ENCODE assay signal across 8 cellular contexts in genomic region chr1:161473363-161473762, GRCh38. TPM values are rescaled to one million over a fixed set of nuclear protein-coding genes. Genes with fewer than 3 reads are reported as not detected.
DNase-seq lines count a peak whose midpoint lies in the region; ATAC-seq and TF ChIP-seq lines count a peak whose summit lies in the region.

No MANE protein-coding gene starts in this region.

- TF ChIP-seq EP300 in esophagus muscularis mucosa (IDR thresholded peaks at IDR 0.05) = no peak

- intact Hi-C loops in naive thymus-derived CD4-positive, alpha-beta T cell (cut with micrococcal nuclease) = no loop called here
- intact Hi-C loops in esophagus muscularis mucosa (cut with DNase I) = no loop called here
- intact Hi-C loops in uterus (cut with DNase I; ENCODE audit: low total_unique reads) = no loop called here

- H3K9me3 Mint-ChIP-seq in naive thymus-derived CD4-positive, alpha-beta T cell = peaks cover 0 to 8% (median 0%) of the 10 kb centered on the region in 11 donors

- TF ChIP-seq CTCF in esophagus muscularis mucosa (IDR thresholded peaks at IDR 0.05) (no peak), uterus (IDR thresholded peaks at IDR 0.05) (no peak)

- DNase-seq in ELF-1 (ENCODE audit: low read depth, low spot score) (peak; percentile 14), MG63 (peak; percentile 42), amniotic epithelial cell (ENCODE audit: low read depth) (peak; percentile 6), NCI-H774 (lab: John Stamatoyannopoulos, UW) (no peak), esophagus muscularis mucosa (ENCODE audit: extremely low spot score) (no peak), uterus (no peak), mesenteric fat pad (ENCODE audit: low spot score) (no peak)
- DNase-seq in naive thymus-derived CD4-positive, alpha-beta T cell = no peak

- no peaks in the 10 kb centered on the region for H3K36me3 ChIP-seq in MG63
- no peaks in the 10 kb centered on the region for H3K36me3 ChIP-seq in naive thymus-derived CD4-positive, alpha-beta T cell (ENCODE audit: control insufficient read depth in 2 of 3, insufficient read depth in 3 of 3, low read length in 3 of 3)
- H3K36me3 ChIP-seq in esophagus muscularis mucosa = no peaks in the 10 kb centered on the region
- H3K36me3 ChIP-seq in uterus = no peaks in the 10 kb centered on the region

- POLR2A ChIA-PET in naive thymus-derived CD4-positive, alpha-beta T cell (lab: Charles Lee) = no interaction called here

- peaks cover 31 to 41% (median 33%) of the 10 kb centered on the region in 5 donors for H3K27me3 Mint-ChIP-seq in naive thymus-derived CD4-positive, alpha-beta T cell

- H3K4me3 ChIP-seq in MG63 = peak overlapping the region; percentile 47
- no peak overlapping the region for H3K4me3 ChIP-seq in naive thymus-derived CD4-positive, alpha-beta T cell (ENCODE audit: low read length)
- no peak overlapping the region for H3K4me3 ChIP-seq in esophagus muscularis mucosa
- H3K4me3 ChIP-seq in uterus = no peak overlapping the region

- H3K9me3 ChIP-seq in MG63 = no peaks in the 10 kb centered on the region
- no peaks in the 10 kb centered on the region for H3K9me3 ChIP-seq in naive thymus-derived CD4-positive, alpha-beta T cell (ENCODE audit: control insufficient read depth in 2 of 3, low read length in 3 of 3)
- H3K9me3 ChIP-seq in esophagus muscularis mucosa = peaks cover 0 to 12% (median 11%) of the 10 kb centered on the region in 4 donors
- peaks cover 0 to 9% of the 10 kb centered on the region in 2 donors for H3K9me3 ChIP-seq in uterus

- CTCF ChIA-PET in naive thymus-derived CD4-positive, alpha-beta T cell (lab: Charles Lee) = no interaction called here

- H3K36me3 Mint-ChIP-seq in naive thymus-derived CD4-positive, alpha-beta T cell = peaks cover 0 to 3% (median 0%) of the 10 kb centered on the region in 5 donors

- H3K4me3 Mint-ChIP-seq in naive thymus-derived CD4-positive, alpha-beta T cell = peak overlapping the region in 8 of 10 donors; percentile 15 to 77 (median 41)

- no peak overlapping the region for H3K27ac ChIP-seq in naive thymus-derived CD4-positive, alpha-beta T cell (ENCODE audit: low read depth, low read length)
- H3K27ac ChIP-seq in esophagus muscularis mucosa (replicated peaks in 1 of 4) (no peak overlapping the region), uterus (no peak overlapping the region)

- H3K4me1 Mint-ChIP-seq in naive thymus-derived CD4-positive, alpha-beta T cell = peaks cover 7 to 16% (median 11%) of the 10 kb centered on the region in 7 donors

- 38% methylated on average over 8 of the region's 8 CpGs for WGBS in esophagus muscularis mucosa

- no peak overlapping the region for H3K27ac Mint-ChIP-seq in naive thymus-derived CD4-positive, alpha-beta T cell

- no peaks in the 10 kb centered on the region for H3K27me3 ChIP-seq in MG63
- peaks cover 0 to 3% of the 10 kb centered on the region in 2 donors for H3K27me3 ChIP-seq in naive thymus-derived CD4-positive, alpha-beta T cell (ENCODE audit: control insufficient read depth in 2 of 2, insufficient read depth in 2 of 2, low read length in 2 of 2)
- H3K27me3 ChIP-seq in esophagus muscularis mucosa = peaks cover 0 to 50% (median 11%) of the 10 kb centered on the region in 4 donors
- H3K27me3 ChIP-seq in uterus = peaks cover 0 to 8% of the 10 kb centered on the region in 2 donors

- peaks cover 0 to 6% of the 10 kb centered on the region in 2 donors for H3K4me1 ChIP-seq in naive thymus-derived CD4-positive, alpha-beta T cell (ENCODE audit: control insufficient read depth in 2 of 2, insufficient read depth in 2 of 2, low read length in 2 of 2)
- H3K4me1 ChIP-seq in esophagus muscularis mucosa (no peaks in the 10 kb centered on the region), uterus (no peaks in the 10 kb centered on the region)

- no peak for TF ChIP-seq POLR2A in esophagus muscularis mucosa (IDR thresholded peaks at IDR 0.05; ENCODE audit: low read depth)
- no peak for TF ChIP-seq POLR2A in uterus (IDR thresholded peaks at IDR 0.05)

- ATAC-seq in naive thymus-derived CD4-positive, alpha-beta T cell = no peak

RNA-seq across cellular contexts. Expression of gene FCGR2A, which starts 31.9 kb away (rescaled TPM):
- total RNA-seq in MG63 (2014; rRNA removed; shearing (Covaris generic); ENCODE audit: low replicate concordance) = 2.3 TPM in 1 of 2 replicates, not detected in the other
- 10 to 100 TPM in 1 of 5 experiments, 1 to 10 TPM in 3, not detected in 1; 2.7 to 91.5 (median 6.4) TPM for total RNA-seq in naive thymus-derived CD4-positive, alpha-beta T cell
- polyA plus RNA-seq in naive thymus-derived CD4-positive, alpha-beta T cell = under 1 TPM; 0.17 to 0.21 TPM
- total RNA-seq in esophagus muscularis mucosa (10 to 100 TPM; 19.0 to 89.0 (median 31.2) TPM), uterus (10 to 100 TPM; 11.5 to 57.6 (median 20.2) TPM), mesenteric fat pad (161 TPM)

RNA-seq across cellular contexts. Expression of gene HSPA6, which starts 51.0 kb away (rescaled TPM):
- 1.1 and 1.9 TPM in 2 replicates for total RNA-seq in MG63 (2014; rRNA removed; shearing (Covaris generic); ENCODE audit: low replicate concordance)
- 1 to 10 TPM in 1 of 5 experiments, under 1 TPM in 4; 0.32 to 3.5 (median 0.89) TPM for total RNA-seq in naive thymus-derived CD4-positive, alpha-beta T cell
- polyA plus RNA-seq in naive thymus-derived CD4-positive, alpha-beta T cell = not detected
- 1 to 10 TPM; 1.8 to 6.5 (median 3.3) TPM for total RNA-seq in esophagus muscularis mucosa
- 1 to 10 TPM in 1 of 4 donors, under 1 TPM in 2, not detected in 1; 0.55 to 1.2 (median 0.77) TPM for total RNA-seq in uterus
- 6.8 TPM for total RNA-seq in mesenteric fat pad

Comparison
In these comparisons a context has a peak if more than half of its experiments do, and no peak if none do; other contexts are left out.
1. DNase-seq: peak in ELF-1 (single experiment), MG63 (single experiment) and amniotic epithelial cell (single experiment); none in naive thymus-derived CD4-positive, alpha-beta T cell (0 of 9), NCI-H774 (single experiment), esophagus muscularis mucosa (single experiment), uterus (0 of 2) and mesenteric fat pad (single experiment).